Comparison of ENCODE assay signal across 8 cellular contexts in the genomic region with DNA sequence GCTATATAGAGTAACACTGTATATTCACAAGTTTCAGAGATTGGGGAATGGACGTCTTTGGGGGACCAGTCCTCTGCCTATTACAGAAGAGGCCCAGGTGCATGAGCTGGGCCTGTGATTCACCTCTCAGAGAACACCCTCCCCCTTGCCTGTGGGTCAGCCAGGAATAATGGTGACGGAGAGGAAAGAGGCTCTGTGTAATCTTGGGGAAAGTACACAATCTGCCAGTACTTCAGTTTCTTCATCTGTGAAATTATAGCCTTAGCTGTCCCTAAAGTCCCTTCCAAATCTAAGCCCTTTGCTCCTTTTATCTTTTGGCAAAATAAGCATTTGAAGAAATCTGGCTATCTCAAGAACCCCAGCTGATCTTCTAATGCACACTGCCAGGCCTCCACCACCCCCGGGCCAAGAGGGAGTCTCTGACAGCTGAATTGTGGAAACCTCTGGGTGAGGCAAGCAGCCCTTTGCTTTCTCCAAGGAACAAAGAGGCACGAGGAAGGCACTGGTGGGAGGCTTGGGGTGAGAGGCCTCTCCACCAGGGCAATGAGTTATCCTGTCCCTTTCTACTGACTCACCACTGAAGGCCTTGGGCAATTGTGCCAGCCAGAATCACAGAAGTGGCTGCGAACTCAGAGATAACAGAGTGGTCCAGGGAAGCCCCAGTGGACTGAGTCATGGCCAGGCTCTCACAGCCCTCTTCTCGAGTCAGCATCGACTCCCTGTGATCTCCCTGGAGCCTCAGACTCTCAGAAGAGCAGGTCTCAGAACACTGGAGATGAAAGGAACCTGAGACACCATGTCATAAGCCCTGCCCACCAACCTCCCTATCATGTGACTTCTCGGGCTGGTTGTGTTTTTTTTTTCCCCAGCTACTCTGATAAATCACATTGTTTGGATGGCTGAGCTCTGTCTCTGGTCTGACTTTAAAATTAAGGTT. TPM values are rescaled to one million over a fixed set of nuclear protein-coding genes. Genes with fewer than 3 reads are reported as not detected.
A peak's percentile ranks its signal among the peaks of the same experiment; 100 is the strongest.
DNase-seq lines count a peak whose midpoint lies in the region; ATAC-seq and TF ChIP-seq lines count a peak whose summit lies in the region.

No MANE protein-coding gene starts in this region.

- TF ChIP-seq CTCF in natural killer cell (IDR thresholded peaks at IDR 0.05): no peak

- no peaks in the 10 kb centered on the region for H3K9me3 Mint-ChIP-seq in natural killer cell

- peak; percentile 63 for DNase-seq in Jurkat, Clone E6-1 (ENCODE audit: low read depth, low spot score)
- peak; percentile 84 for DNase-seq in activated CD4-positive, alpha-beta T cell treated with anti-CD3 and anti-CD28 coated beads for 48 hours
- DNase-seq in dermis blood vessel endothelial cell: peak; percentile 50
- no peak for DNase-seq in natural killer cell
- no peak for DNase-seq in substantia nigra (lab: John Stamatoyannopoulos, UW)
- no peak for DNase-seq in mesenteric fat pad (ENCODE audit: low spot score)

- no peak overlapping the region for H3K4me3 ChIP-seq in Jurkat, Clone E6-1 (ENCODE audit: low read length)

- intact Hi-C loops in natural killer cell (cut with micrococcal nuclease): no loop called here

- peaks cover 42 to 43% of the 10 kb centered on the region in 2 donors for H3K4me1 Mint-ChIP-seq in natural killer cell

- no peaks in the 10 kb centered on the region for H3K36me3 Mint-ChIP-seq in natural killer cell

- peak overlapping the region; percentile 88 for H3K27ac Mint-ChIP-seq in natural killer cell

- peak overlapping the region; percentile 39 for H3K27ac ChIP-seq in substantia nigra (ENCODE audit: low read depth, low read length, poor library complexity, severe bottlenecking)

- no peaks in the 10 kb centered on the region for H3K27me3 Mint-ChIP-seq in natural killer cell (ENCODE audit: low read depth in 2 of 2)

- ATAC-seq in GM19025 (IDR thresholded peaks at IDR 0.05; ENCODE audit: low read depth, unreplicated experiment): peak; percentile 51
- ATAC-seq in natural killer cell: peak; percentile 52 to 61 (median 56)
- no peak for ATAC-seq in HG03097 (IDR thresholded peaks at IDR 0.05; ENCODE audit: low FRiP score, unreplicated experiment)

- no peak overlapping the region for H3K4me3 Mint-ChIP-seq in natural killer cell

RNA-seq across cellular contexts. Expression of a gene that starts 31.8 kb away (rescaled TPM):
- 48.0 TPM for polyA plus RNA-seq in Jurkat, Clone E6-1 (2012; ENCODE audit: insufficient read depth, insufficient read length)
- total RNA-seq in dermis blood vessel endothelial cell: 87.8 and 195 TPM in 2 replicates
- total RNA-seq in natural killer cell: 1,000 to 10,000 TPM; 1,104 to 1,331 (median 1,220) TPM
- total RNA-seq in mesenteric fat pad: 315 TPM

Comparison
In these comparisons a context has a peak if more than half of its experiments do, and no peak if none do; other contexts are left out.
1. DNase-seq: peak in Jurkat, Clone E6-1 (single experiment), activated CD4-positive, alpha-beta T cell treated with anti-CD3 and anti-CD28 coated beads for 48 hours (single experiment) and dermis blood vessel endothelial cell (single experiment); none in natural killer cell (single experiment), substantia nigra (0 of 49) and mesenteric fat pad (single experiment).